ENCODE assay signal across 2 cellular contexts in genomic region chr1:173601588-173601987, GRCh38.
TF ChIP-seq lines count a peak whose summit lies in the region.

No MANE protein-coding gene starts in this region.

TF ChIP-seq in GM23338, 12 proteins besides CTCF, POLR2A, EP300 and RAD21:
- TF ChIP-seq STAT1 (IDR thresholded peaks at IDR 0.05; ENCODE audit: unreplicated experiment) (no peak), ZNF462 (CRISPR knock-in tag; IDR thresholded peaks at IDR 0.05) (no peak), ZNF114 (CRISPR knock-in tag; IDR thresholded peaks at IDR 0.05) (no peak), ZNF331 (CRISPR knock-in tag; IDR thresholded peaks at IDR 0.05; ENCODE audit: low read depth) (no peak), REST (IDR thresholded peaks at IDR 0.05; ENCODE audit: unreplicated experiment) (no peak), JUNB (IDR thresholded peaks at IDR 0.05; ENCODE audit: unreplicated experiment) (no peak), CREB1 (CRISPR knock-in tag; IDR thresholded peaks at IDR 0.05; ENCODE audit: low read depth) (no peak), NANOG (IDR thresholded peaks at IDR 0.05; ENCODE audit: borderline replicate concordance) (no peak), EZH2phosphoT487 (IDR thresholded peaks at IDR 0.05; ENCODE audit: unreplicated experiment) (no peak), ETS1 (IDR thresholded peaks at IDR 0.05) (no peak), EZH2 (IDR thresholded peaks at IDR 0.05; ENCODE audit: low read depth, unreplicated experiment) (no peak), POLR2AphosphoS5 (IDR thresholded peaks at IDR 0.05; ENCODE audit: low read depth) (no peak)

TF ChIP-seq in HepG2, 621 proteins besides CTCF, POLR2A, EP300 and RAD21:
- TF ChIP-seq EEA1 (CRISPR knock-in tag; IDR thresholded peaks at IDR 0.05; ENCODE audit: borderline replicate concordance) (no peak), ARID5B (CRISPR knock-in tag; IDR thresholded peaks at IDR 0.05) (no peak), AFF4 (CRISPR knock-in tag; IDR thresholded peaks at IDR 0.05) (no peak), JUNB (CRISPR knock-in tag; IDR thresholded peaks at IDR 0.05; ENCODE audit: borderline replicate concordance) (no peak), ZKSCAN8 (CRISPR knock-in tag; IDR thresholded peaks at IDR 0.05; ENCODE audit: borderline replicate concordance) (no peak), ZNF512B (CRISPR knock-in tag; IDR thresholded peaks at IDR 0.05; ENCODE audit: borderline replicate concordance) (no peak), ZNF136 (CRISPR knock-in tag; IDR thresholded peaks at IDR 0.05; ENCODE audit: low read depth) (no peak), PHF8 (CRISPR knock-in tag; IDR thresholded peaks at IDR 0.05) (no peak), SMC3 (IDR thresholded peaks at IDR 0.05; ENCODE audit: low read length) (no peak), TERF1 (CRISPR knock-in tag; IDR thresholded peaks at IDR 0.05) (no peak), MZF1 (CRISPR knock-in tag; IDR thresholded peaks at IDR 0.05; ENCODE audit: borderline replicate concordance) (no peak), ZNF543 (CRISPR knock-in tag; IDR thresholded peaks at IDR 0.05) (no peak), ZBTB2 (CRISPR knock-in tag; IDR thresholded peaks at IDR 0.05; ENCODE audit: low read depth) (no peak), PRPF4 (IDR thresholded peaks at IDR 0.05; ENCODE audit: low read depth, low read length, poor library complexity, severe bottlenecking) (no peak), ZNF225 (CRISPR knock-in tag; IDR thresholded peaks at IDR 0.05) (no peak), CAMTA2 (CRISPR knock-in tag; IDR thresholded peaks at IDR 0.05; ENCODE audit: borderline replicate concordance) (no peak), FIP1L1 (IDR thresholded peaks at IDR 0.05; ENCODE audit: borderline replicate concordance, insufficient read depth, low read depth, low read length) (no peak), NR1H2 (CRISPR knock-in tag; IDR thresholded peaks at IDR 0.05; ENCODE audit: borderline replicate concordance, low read depth) (no peak)
TF ChIP-seq in HepG2: peak in this region for 0.
